In the genomic region with DNA sequence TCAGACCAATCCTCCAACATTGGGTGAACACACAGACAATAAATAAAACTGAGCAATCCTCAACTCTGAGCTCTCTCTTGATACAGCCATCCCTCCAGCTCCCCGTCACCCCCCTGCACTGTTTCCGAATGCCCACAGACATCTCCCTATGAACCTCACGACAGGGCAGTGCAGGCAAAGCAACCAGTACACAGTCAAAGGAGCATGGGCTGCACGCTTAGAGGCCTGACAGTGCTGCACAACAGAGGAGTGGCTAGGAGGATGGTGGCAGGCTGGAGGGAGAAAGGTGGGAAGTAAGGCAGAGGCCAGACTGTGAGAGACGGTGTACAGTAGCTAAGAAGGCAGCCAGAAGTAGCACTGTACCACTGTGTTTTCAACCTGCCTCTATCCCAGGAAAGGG, we compare ENCODE assay signal across 18 cellular contexts. TPM values are rescaled to one million over a fixed set of nuclear protein-coding genes. Genes with fewer than 3 reads are reported as not detected.
DNase-seq lines count a peak whose midpoint lies in the region; ATAC-seq, FAIRE-seq and TF ChIP-seq lines count a peak whose summit lies in the region.
"Had no signal": no experiment of that assay in that cellular context is flagged by ENCODE, and none has a peak within 500 bp of the region (broad histone marks: within the 10 kb centered on the region; RNA-seq: fewer than 3 reads in every experiment).

No MANE protein-coding gene starts in this region.

- H4K91ac ChIP-seq in H1 (replicated peaks; ENCODE audit: insufficient read length, low read length) (no peak overlapping the region), neuronal stem cell (ENCODE audit: low read depth, low read length, poor library complexity) (no peak overlapping the region)

- H2BK5ac ChIP-seq in H1 (ENCODE audit: low read depth, low read length) (no peak overlapping the region; the same call in 1 of the 2 replicates), neuronal stem cell (ENCODE audit: low read length) (no peak overlapping the region)

- CTCF ChIA-PET in activated naive CD4-positive, alpha-beta T cell treated with anti-CD3 and anti-CD28 coated beads, Interleukin-2, amount 10 ng/mL, durations not matched to agents 7 days and 5 days (lab: Charles Lee): no interaction called here
- CTCF ChIA-PET in H1 (lab: Charles Lee; ENCODE audit: partially characterized antibody): interaction anchor here (1.1 to 1.8 kb wide), 5 partner anchors 9 to 127 kb away, joined by 3 to 7 read pairs (median 4); no protein-coding TSS in a partner anchor

- no peak overlapping the region for H2AFZ ChIP-seq in H1 (ENCODE audit: low read length)
- H2AFZ ChIP-seq in neuronal stem cell (ENCODE audit: low read length): no peak overlapping the region

- H2BK120ac ChIP-seq in H1 (replicated peaks; ENCODE audit: low read depth, low read length) (no peak overlapping the region), neuronal stem cell (ENCODE audit: low read depth, low read length) (no peak overlapping the region)

- no peak overlapping the region for H4K5ac ChIP-seq in H1 (ENCODE audit: insufficient read length, low read depth, low read length)

- H3K4ac ChIP-seq in H1 (replicated peaks; ENCODE audit: insufficient read length, low read depth, low read length) (no peak overlapping the region), neuronal stem cell (ENCODE audit: low read length) (no peak overlapping the region)

- H3K9me3 Mint-ChIP-seq in activated naive CD4-positive, alpha-beta T cell treated with anti-CD3 and anti-CD28 coated beads, Interleukin-2, amount 10 ng/mL, durations not matched to agents 7 days and 5 days: no peaks in the 10 kb centered on the region
- H3K9me3 Mint-ChIP-seq: IgD-negative memory B cell had no signal

- H4K8ac ChIP-seq in H1 (ENCODE audit: extremely low read depth, insufficient read depth, low read length) (no peak overlapping the region), neuronal stem cell (ENCODE audit: low read depth, low read length) (no peak overlapping the region)

- peak overlapping the region; percentile 4 for H3K27ac Mint-ChIP-seq in activated naive CD4-positive, alpha-beta T cell treated with anti-CD3 and anti-CD28 coated beads, Interleukin-2, amount 10 ng/mL, durations not matched to agents 7 days and 5 days
- H3K27ac Mint-ChIP-seq in T-helper 17 cell: peak overlapping the region; percentile 94

- TF ChIP-seq RAD21 in H1 (IDR thresholded peaks at IDR 0.05 in 1 of 2, conservative IDR thresholded peaks at IDR 0.05 in 1 of 2; ENCODE audit: low read depth in 2 of 2, low read length in 2 of 2): no peak

- H3K27ac ChIP-seq in H1 (ENCODE audit: low read depth, low read length) (no peak overlapping the region), neuronal stem cell (replicated peaks; ENCODE audit: low read length) (no peak overlapping the region), esophagus muscularis mucosa (replicated peaks in 1 of 4) (no peak overlapping the region)
- H3K27ac ChIP-seq: adrenal gland, HL-60, WERI-Rb-1 had no signal

- DNase-seq in activated naive CD4-positive, alpha-beta T cell treated with anti-CD3 and anti-CD28 coated beads, Interleukin-2, amount 10 ng/mL, durations not matched to agents 7 days and 5 days: no peak
- no peak for DNase-seq in activated naive CD4-positive, alpha-beta T cell treated with Interleukin-2 at 50 U/mL for 16 hours
- DNase-seq in T-helper 17 cell (no peak), H1 (ENCODE audit: low read depth in 1 of 2, low spot score in 2 of 2) (no peak), neuronal stem cell (ENCODE audit: low spot score) (no peak), esophagus muscularis mucosa (ENCODE audit: extremely low spot score) (no peak), D341Med (ENCODE audit: low spot score) (no peak), activated gamma-delta T cell (lab: John Stamatoyannopoulos, UW) (no peak)
- DNase-seq: adrenal gland; COR-L47; effector CD4-positive, alpha-beta T cell; NCI-H774; stimulated activated naive CD4-positive, alpha-beta T cell; trophoblast cell; WERI-Rb-1 had no signal

- no peak for FAIRE-seq in H1 (lab: Jason Lieb, UNC)

- ATAC-seq in T-helper 17 cell: no peak
- ATAC-seq: sciatic nerve had no signal

- H3K79me1 ChIP-seq in H1 (ENCODE audit: low read depth, low read length) (peaks cover 21% of the 10 kb centered on the region; the same call in 1 of the 2 replicates), neuronal stem cell (ENCODE audit: low read depth, low read length) (peaks cover 8% of the 10 kb centered on the region)

- H3K18ac ChIP-seq in H1 (ENCODE audit: extremely low read depth, low read length) (no peak overlapping the region), neuronal stem cell (ENCODE audit: low read length) (peak overlapping the region; percentile 61)

- H3K9me3 ChIP-seq in T-helper 17 cell (ENCODE audit: control insufficient read depth, low read length, poor library complexity, severe bottlenecking) (no peaks in the 10 kb centered on the region), H1 (ENCODE audit: insufficient read depth in 2 of 2, low read depth in 1 of 2, low read length in 1 of 2) (no peaks in the 10 kb centered on the region), neuronal stem cell (replicated peaks in 1 of 2; ENCODE audit: control insufficient read depth in 2 of 2, insufficient read depth in 1 of 2, low read depth in 1 of 2, low read length in 2 of 2) (no peaks in the 10 kb centered on the region), esophagus muscularis mucosa (no peaks in the 10 kb centered on the region)
- H3K9me3 ChIP-seq: adrenal gland had no signal

- H4K20me1 ChIP-seq in H1 (replicated peaks in 1 of 2; ENCODE audit: control insufficient read depth in 1 of 2, insufficient read depth in 2 of 2, low read length in 2 of 2): peaks cover 0 to 21% of the 10 kb centered on the region in 2 experiments

- H3K4me2 ChIP-seq in H1 (ENCODE audit: insufficient read depth in 1 of 2, low read depth in 2 of 2, low read length in 2 of 2): no peak overlapping the region
- H3K4me2 ChIP-seq in neuronal stem cell (ENCODE audit: insufficient read depth, low read length, poor library complexity, severe bottlenecking): no peak overlapping the region

- H3K23ac ChIP-seq in H1 (ENCODE audit: insufficient read length): no peak overlapping the region
- H3K23ac ChIP-seq in neuronal stem cell (ENCODE audit: low read depth, low read length, poor library complexity): no peak overlapping the region

- H2BK15ac ChIP-seq in H1 (ENCODE audit: low read length): no peak overlapping the region
- peak overlapping the region; percentile 7 for H2BK15ac ChIP-seq in neuronal stem cell (ENCODE audit: low read length)

- peaks cover 50% of the 10 kb centered on the region for H3K4me1 Mint-ChIP-seq in activated naive CD4-positive, alpha-beta T cell treated with anti-CD3 and anti-CD28 coated beads, Interleukin-2, amount 10 ng/mL, durations not matched to agents 7 days and 5 days
- H3K4me1 Mint-ChIP-seq in T-helper 17 cell: peaks cover 89% of the 10 kb centered on the region

- H3K27me3 ChIP-seq in H1 (replicated peaks in 1 of 4; ENCODE audit: control insufficient read depth in 3 of 4, extremely low read depth in 1 of 4, insufficient read depth in 3 of 4, low read length in 3 of 4): no peaks in the 10 kb centered on the region
- no peaks in the 10 kb centered on the region for H3K27me3 ChIP-seq in neuronal stem cell (ENCODE audit: control insufficient read depth in 3 of 3, insufficient read depth in 3 of 3, low read depth in 1 of 3, low read length in 3 of 3)
- no peaks in the 10 kb centered on the region for H3K27me3 ChIP-seq in esophagus muscularis mucosa

- H3K36me3 Mint-ChIP-seq in activated naive CD4-positive, alpha-beta T cell treated with anti-CD3 and anti-CD28 coated beads, Interleukin-2, amount 10 ng/mL, durations not matched to agents 7 days and 5 days: peaks cover 53% of the 10 kb centered on the region
- H3K36me3 Mint-ChIP-seq in T-helper 17 cell (ENCODE audit: low read depth): peaks cover 2% of the 10 kb centered on the region
- H3K36me3 Mint-ChIP-seq: IgD-negative memory B cell had no signal

- H3K14ac ChIP-seq in H1 (ENCODE audit: insufficient read length): no peak overlapping the region
- H3K14ac ChIP-seq in neuronal stem cell (ENCODE audit: low read length): no peak overlapping the region

- TF ChIP-seq POLR2A in H1 (IDR thresholded peaks at IDR 0.05; ENCODE audit: control extremely low read depth in 1 of 2, low read depth in 2 of 2, low read length in 2 of 2): no peak
- TF ChIP-seq POLR2A in esophagus muscularis mucosa (IDR thresholded peaks at IDR 0.05; ENCODE audit: low read depth): no peak

- H3K4me1 ChIP-seq in H1 (replicated peaks in 1 of 4; ENCODE audit: control insufficient read depth in 3 of 4, insufficient read depth in 4 of 4, low read length in 3 of 4) (peaks cover 11 to 33% (median 21%) of the 10 kb centered on the region in 4 experiments), neuronal stem cell (ENCODE audit: control insufficient read depth in 2 of 2, insufficient read depth in 1 of 2, low read depth in 1 of 2, low read length in 2 of 2) (peaks cover 37 to 56% of the 10 kb centered on the region in 2 donors), esophagus muscularis mucosa (peaks cover 48 to 86% (median 62%) of the 10 kb centered on the region in 4 donors)

- H3K56ac ChIP-seq in H1 (replicated peaks; ENCODE audit: insufficient read length, low read depth, low read length): no peak overlapping the region

- H3K9ac ChIP-seq in H1 (replicated peaks in 1 of 4; ENCODE audit: extremely low read depth in 1 of 4, low read depth in 3 of 4, low read length in 3 of 4) (no peak overlapping the region), neuronal stem cell (ENCODE audit: low read depth, low read length, poor library complexity) (no peak overlapping the region)

- intact Hi-C loops in esophagus muscularis mucosa (cut with DNase I): no loop called here

- no peaks in the 10 kb centered on the region for H3K36me3 ChIP-seq in H1 (ENCODE audit: control insufficient read depth in 2 of 4, insufficient read depth in 4 of 4, low read length in 3 of 4)
- peaks cover 0 to 91% of the 10 kb centered on the region in 2 donors for H3K36me3 ChIP-seq in neuronal stem cell (replicated peaks in 1 of 2; ENCODE audit: control insufficient read depth in 2 of 2, insufficient read depth in 2 of 2, low read length in 2 of 2)
- H3K36me3 ChIP-seq in esophagus muscularis mucosa: no peaks in the 10 kb centered on the region
- H3K36me3 ChIP-seq: adrenal gland, WERI-Rb-1 had no signal

- H3K23me2 ChIP-seq in H1 (ENCODE audit: low read depth, low read length): no peaks in the 10 kb centered on the region

- no peak for TF ChIP-seq EP300 in H1 (IDR thresholded peaks at IDR 0.05; ENCODE audit: borderline replicate concordance in 1 of 2, low read depth in 2 of 2, low read length in 2 of 2)
- TF ChIP-seq EP300 in esophagus muscularis mucosa (IDR thresholded peaks at IDR 0.05): no peak

- H2BK20ac ChIP-seq in H1 (ENCODE audit: low read length): no peak overlapping the region

- TF ChIP-seq CTCF in H1 (IDR thresholded peaks at IDR 0.05; ENCODE audit: control extremely low read depth in 1 of 3, insufficient read depth in 1 of 3, low read depth in 1 of 3, low read length in 3 of 3): no peak
- no peak for TF ChIP-seq CTCF in esophagus muscularis mucosa (IDR thresholded peaks at IDR 0.05)

- 80% methylated on average over 5 of the region's 5 CpGs; no CpG with 5 or more reads in 1 of the 2 experiments for WGBS in H1 (ENCODE audit: extremely low coverage in 1 of 2, insufficient coverage in 1 of 2, insufficient read length in 1 of 2, insufficient replicate concordance in 2 of 2, low coverage in 1 of 2, low lambda C conversion rate in 2 of 2, missing lambda C conversion rate in 1 of 2), 2 experiments
- no CpG with 5 or more reads among the region's 5 CpGs for WGBS in neuronal stem cell (ENCODE audit: extremely low coverage in 2 of 2, insufficient read length in 2 of 2, insufficient replicate concordance in 1 of 2), 2 donors
- WGBS in esophagus muscularis mucosa: 87% methylated on average over 5 of the region's 5 CpGs

- no peaks in the 10 kb centered on the region for H3K27me3 Mint-ChIP-seq in activated naive CD4-positive, alpha-beta T cell treated with anti-CD3 and anti-CD28 coated beads, Interleukin-2, amount 10 ng/mL, durations not matched to agents 7 days and 5 days
- no peaks in the 10 kb centered on the region for H3K27me3 Mint-ChIP-seq in T-helper 17 cell
- H3K27me3 Mint-ChIP-seq: IgD-negative memory B cell had no signal

- POLR2A ChIA-PET in H1 (lab: Charles Lee; ENCODE audit: partially characterized antibody): interaction anchor here (1.0 to 1.9 kb wide), 2 partner anchors 9 to 24 kb away, joined by 3 to 5 read pairs; a partner anchor contains a TSS

- peaks cover 4 to 70% of the 10 kb centered on the region in 2 experiments; a peak in 2 of 4 replicates for H3K79me2 ChIP-seq in H1 (ENCODE audit: control insufficient read depth in 1 of 2, insufficient read depth in 2 of 2, low read length in 2 of 2)

- H3K4me3 ChIP-seq in H1 (ENCODE audit: extremely low read depth in 1 of 4, insufficient read depth in 2 of 4, low read depth in 3 of 4, low read length in 4 of 4) (no peak overlapping the region), neuronal stem cell (ENCODE audit: low read length in 2 of 2) (no peak overlapping the region), esophagus muscularis mucosa (no peak overlapping the region)
- H3K4me3 ChIP-seq: adrenal gland had no signal

- H2BK12ac ChIP-seq in H1 (ENCODE audit: low read depth, low read length) (peak overlapping the region; percentile 12; the same call in 1 of the 2 replicates), neuronal stem cell (ENCODE audit: low read length) (no peak overlapping the region)

- H2AK5ac ChIP-seq in H1 (ENCODE audit: low read depth, low read length) (0 out of 2 replicates have a peak overlapping the region, but pooled peaks have one; percentile 57), neuronal stem cell (ENCODE audit: low read depth, low read length) (no peak overlapping the region)

- H3K4me3 Mint-ChIP-seq in activated naive CD4-positive, alpha-beta T cell treated with anti-CD3 and anti-CD28 coated beads, Interleukin-2, amount 10 ng/mL, durations not matched to agents 7 days and 5 days: no peak overlapping the region
- H3K4me3 Mint-ChIP-seq in T-helper 17 cell: peak overlapping the region; percentile 83
- H3K4me3 Mint-ChIP-seq: IgD-negative memory B cell had no signal

RNA-seq across cellular contexts. Expression of a gene that starts 24.0 kb away (rescaled TPM):
- total RNA-seq in T-helper 17 cell (100 to 1,000 TPM; 455 to 472 TPM), esophagus muscularis mucosa (10 to 100 TPM; 37.8 to 65.8 (median 53.8) TPM)
- 92.5 and 97.2 TPM in 2 replicates for total RNA-seq in H1 (2021; fragmentation: NEBNext Ultra II Directional; extraction: Animal tissue kit (Norgen Biotek cat#: 25700))
- 46.8 and 79.6 TPM in 2 replicates for polyA plus RNA-seq in H1 (2011; rRNA removed)
- 69.4 TPM for polyA plus RNA-seq in H1 (2011; cell fraction: cytosol; rRNA removed)
- 110 TPM for polyA plus RNA-seq in H1 (2011; cell fraction: nucleus; rRNA removed)
- 87.4 to 117 TPM (median 95.3 TPM) in 4 replicates for polyA plus RNA-seq in H1 (2012, experiment 1 of 2)
- 21.2 TPM for polyA plus RNA-seq in H1 (2012, experiment 2 of 2)
- 59.2 TPM for polyA plus RNA-seq in H1 (2013, experiment 1 of 2)
- polyA plus RNA-seq in H1 (2013, experiment 2 of 2): 58.6 TPM
- polyA minus RNA-seq in H1 (2011; rRNA and poly(A)+ RNA removed): 74.0 and 105 TPM in 2 replicates
- 39.4 TPM for polyA minus RNA-seq in H1 (2011; cell fraction: cytosol; rRNA and poly(A)+ RNA removed)
- polyA minus RNA-seq in H1 (2011; cell fraction: nucleus; rRNA and poly(A)+ RNA removed): 81.6 TPM
- polyA plus RNA-seq in neuronal stem cell (2013, experiment 1 of 2): 176 TPM
- 174 TPM for polyA plus RNA-seq in neuronal stem cell (2013, experiment 2 of 2)
